In the genomic region with DNA sequence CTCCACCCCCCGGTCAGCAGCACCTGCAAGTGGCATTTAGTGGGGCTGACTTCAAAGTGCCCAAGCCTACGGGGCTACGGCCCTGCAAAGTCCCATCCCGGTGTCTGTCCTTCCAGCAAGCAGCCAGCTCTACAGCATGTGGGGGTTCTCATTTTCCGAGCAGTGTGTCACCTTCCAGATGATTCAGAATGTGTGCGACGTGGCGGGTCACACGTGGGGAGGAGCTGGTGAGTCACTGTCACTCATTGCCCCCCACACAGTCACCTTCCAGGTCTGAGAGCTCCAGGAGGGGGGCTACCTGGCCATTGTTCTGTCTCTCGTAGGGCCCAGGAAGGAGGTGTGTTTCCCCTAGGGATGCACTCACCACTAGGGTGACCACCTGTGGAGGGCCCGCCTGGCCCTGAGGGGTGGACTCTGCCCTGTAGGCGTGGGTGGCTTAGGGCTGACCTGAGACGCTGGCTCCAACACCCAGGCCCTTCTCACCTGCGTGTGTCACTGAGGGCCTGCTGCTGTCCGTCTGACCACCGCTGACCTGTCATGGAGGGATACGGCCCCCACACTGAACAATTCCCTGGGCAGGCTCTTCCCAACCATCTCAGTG, we compare ENCODE assay signal across 10 cellular contexts.
DNase-seq lines count a peak whose midpoint lies in the region; ATAC-seq and TF ChIP-seq lines count a peak whose summit lies in the region.
"Had no signal": no experiment of that assay in that cellular context is flagged by ENCODE, and none has a peak within 500 bp of the region (broad histone marks: within the 10 kb centered on the region; RNA-seq: fewer than 3 reads in every experiment).

No MANE protein-coding gene starts in this region.

- H2BK12ac ChIP-seq in trophoblast cell (ENCODE audit: low read length): no peak overlapping the region

- H3K4me2 ChIP-seq in trophoblast cell (ENCODE audit: low read length): no peak overlapping the region

- no peak overlapping the region for H4K8ac ChIP-seq in trophoblast cell (ENCODE audit: low read depth, low read length)

- H3K9me3 ChIP-seq in trophoblast cell (ENCODE audit: insufficient read depth, low read depth, low read length): peaks cover 4% of the 10 kb centered on the region

- no peak overlapping the region for H4K91ac ChIP-seq in trophoblast cell (ENCODE audit: low read depth, low read length)

- peak; percentile 70 for ATAC-seq in activated naive CD8-positive, alpha-beta T cell treated with anti-CD3 and anti-CD28 coated beads, Interleukin-2, amount 50 U/mL, for 24 hours

- H3K27ac Mint-ChIP-seq in activated naive CD8-positive, alpha-beta T cell treated with anti-CD3 and anti-CD28 coated beads, Interleukin-2, amount 50 U/mL, for 24 hours: peak overlapping the region; percentile 100

- peak; percentile 65 for DNase-seq in GM10248 (ENCODE audit: extremely low spot score)
- DNase-seq in activated CD4-positive, alpha-beta T cell treated with anti-CD3 and anti-CD28 coated beads for 24 hours (ENCODE audit: low read depth in 2 of 2): peak; percentile 70 to 77
- DNase-seq in activated naive CD8-positive, alpha-beta T cell treated with anti-CD3 and anti-CD28 coated beads, Interleukin-2, amount 50 U/mL, for 24 hours: peak; percentile 86
- peak; percentile 81 for DNase-seq in stimulated activated CD4-positive, alpha-beta T cell treated with anti-CD3 and anti-CD28 coated beads, Interleukin-4, amount 100 ng/mL, for 1 hour
- no peak for DNase-seq in posterior vena cava (ENCODE audit: low spot score)
- no peak for DNase-seq in NCI-H2196 treated with DMSO at 0.1 percent for 48 hours (lab: John Stamatoyannopoulos, UW; ENCODE audit: unreplicated experiment)
- DNase-seq in trophoblast cell: no peak
- no peak for DNase-seq in DMS153 treated with DMSO at 0.1 percent for 48 hours (lab: John Stamatoyannopoulos, UW; ENCODE audit: unreplicated experiment)
- DNase-seq: DMS79, NCI-H146 had no signal

- no peak overlapping the region for H3K14ac ChIP-seq in trophoblast cell (ENCODE audit: low read length)

- no peak overlapping the region for H3K27ac ChIP-seq in trophoblast cell (ENCODE audit: low read depth, low read length)

- peaks cover 53% of the 10 kb centered on the region for H3K36me3 Mint-ChIP-seq in activated naive CD8-positive, alpha-beta T cell treated with anti-CD3 and anti-CD28 coated beads, Interleukin-2, amount 50 U/mL, for 24 hours (ENCODE audit: low read depth)

- no peak overlapping the region for H2BK120ac ChIP-seq in trophoblast cell (ENCODE audit: insufficient read depth, low read length, poor library complexity)

- H3K36me3 ChIP-seq in trophoblast cell (ENCODE audit: control insufficient read depth in 1 of 2, insufficient read depth in 2 of 2, low read length in 2 of 2): no peaks in the 10 kb centered on the region

- CTCF ChIA-PET in GM10248 (lab: Yijun Ruan, JAX): interaction anchor here (1.4 to 8.9 kb wide), 9 partner anchors 10 to 137 kb away, joined by 4 to 81 read pairs (median 14); no protein-coding TSS in a partner anchor

- H2AFZ ChIP-seq in trophoblast cell (ENCODE audit: insufficient read depth, low read length, poor library complexity): no peak overlapping the region

- no peak for TF ChIP-seq CTCF in GM10248 (IDR thresholded peaks at IDR 0.05; ENCODE audit: control extremely low read depth, extremely low read depth, low read depth, missing control alignments)

- peaks cover 2% of the 10 kb centered on the region for H3K79me2 ChIP-seq in trophoblast cell (ENCODE audit: control insufficient read depth, insufficient read depth, low read length, poor library complexity)

- POLR2A ChIA-PET in GM10248 (lab: Yijun Ruan, JAX): interaction anchor here (0.6 to 0.7 kb wide), 3 partner anchors 9 to 17 kb away, joined by 3 to 4 read pairs (median 3); no protein-coding TSS in a partner anchor

- H3K4me3 Mint-ChIP-seq in activated naive CD8-positive, alpha-beta T cell treated with anti-CD3 and anti-CD28 coated beads, Interleukin-2, amount 50 U/mL, for 24 hours: peak overlapping the region; percentile 68

- intact Hi-C loops in posterior vena cava (cut with DNase I): no loop called here

- no peak overlapping the region for H3K4me3 ChIP-seq in trophoblast cell (ENCODE audit: low read depth, low read length)

- H3K23ac ChIP-seq in trophoblast cell (ENCODE audit: low read length): no peak overlapping the region

- WGBS in trophoblast cell (ENCODE audit: extremely low coverage, insufficient coverage, insufficient read length): no CpG with 5 or more reads among the region's 17 CpGs

- no peaks in the 10 kb centered on the region for H3K27me3 Mint-ChIP-seq in activated naive CD8-positive, alpha-beta T cell treated with anti-CD3 and anti-CD28 coated beads, Interleukin-2, amount 50 U/mL, for 24 hours

- H2BK5ac ChIP-seq in trophoblast cell (ENCODE audit: low read depth, low read length, poor library complexity): no peak overlapping the region

- no peaks in the 10 kb centered on the region for H3K27me3 ChIP-seq in trophoblast cell (ENCODE audit: insufficient read depth, low read length)

- H3K9ac ChIP-seq in trophoblast cell (ENCODE audit: low read length): no peak overlapping the region

- no peak overlapping the region for H3K18ac ChIP-seq in trophoblast cell (ENCODE audit: low read length)

- H3K4me1 Mint-ChIP-seq in activated naive CD8-positive, alpha-beta T cell treated with anti-CD3 and anti-CD28 coated beads, Interleukin-2, amount 50 U/mL, for 24 hours: peaks cover 99% of the 10 kb centered on the region

- no peaks in the 10 kb centered on the region for H3K9me3 Mint-ChIP-seq in activated naive CD8-positive, alpha-beta T cell treated with anti-CD3 and anti-CD28 coated beads, Interleukin-2, amount 50 U/mL, for 24 hours

- no peak overlapping the region for H2AK5ac ChIP-seq in trophoblast cell (ENCODE audit: low read length)

- no peak overlapping the region for H4K12ac ChIP-seq in trophoblast cell (ENCODE audit: low read depth, low read length)

- H3K4me1 ChIP-seq in trophoblast cell (ENCODE audit: control insufficient read depth in 1 of 2, insufficient read depth in 2 of 2, low read length in 2 of 2): peaks cover 8 to 9% of the 10 kb centered on the region in 2 experiments

- no peaks in the 10 kb centered on the region for H3K79me1 ChIP-seq in trophoblast cell (ENCODE audit: low read length)

- no peak overlapping the region for H3K4ac ChIP-seq in trophoblast cell (ENCODE audit: low read depth, low read length)

Comparison
In these comparisons a context has a peak if more than half of its experiments do, and no peak if none do; other contexts are left out.
1. DNase-seq: peak in GM10248 (single experiment), activated CD4-positive, alpha-beta T cell treated with anti-CD3 and anti-CD28 coated beads for 24 hours (2 of 2), activated naive CD8-positive, alpha-beta T cell treated with anti-CD3 and anti-CD28 coated beads, Interleukin-2, amount 50 U/mL, for 24 hours (single experiment) and stimulated activated CD4-positive, alpha-beta T cell treated with anti-CD3 and anti-CD28 coated beads, Interleukin-4, amount 100 ng/mL, for 1 hour (single experiment); none in posterior vena cava (single experiment), NCI-H2196 treated with DMSO at 0.1 percent for 48 hours (single experiment), trophoblast cell (0 of 2) and DMS153 treated with DMSO at 0.1 percent for 48 hours (single experiment).